10 cellular contexts compared by ENCODE assay signal in genomic region chr6:170288091-170288631, GRCh38. TPM values are rescaled to one million over a fixed set of nuclear protein-coding genes. Genes with fewer than 3 reads are reported as not detected.
DNase-seq lines count a peak whose midpoint lies in the region; ATAC-seq and TF ChIP-seq lines count a peak whose summit lies in the region.
"Had no signal": no experiment of that assay in that cellular context is flagged by ENCODE, and none has a peak within 500 bp of the region (broad histone marks: within the 10 kb centered on the region; RNA-seq: fewer than 3 reads in every experiment).

No MANE protein-coding gene starts in this region.

- DNase-seq in heart right ventricle (peak in 1 of 2 donors; percentile 20), Right ventricle myocardium superior (no peak), upper lobe of right lung (no peak), hepatic stellate cell (ENCODE audit: low spot score) (no peak), HAP-1 (ENCODE audit: low spot score in 2 of 2) (no peak)
- DNase-seq in naive thymus-derived CD4-positive, alpha-beta T cell = no peak
- DNase-seq: NCI-H1694 had no signal

- H3K36me3 ChIP-seq in heart right ventricle = peaks cover 0 to 36% (median 8%) of the 10 kb centered on the region in 9 donors
- peaks cover 0 to 11% (median 0%) of the 10 kb centered on the region in 3 experiments for H3K36me3 ChIP-seq in naive thymus-derived CD4-positive, alpha-beta T cell (ENCODE audit: control insufficient read depth in 2 of 3, insufficient read depth in 3 of 3, low read length in 3 of 3)
- H3K36me3 ChIP-seq in upper lobe of right lung = peaks cover 17% of the 10 kb centered on the region
- H3K36me3 ChIP-seq in HAP-1 (replicated peaks) = no peaks in the 10 kb centered on the region

- CTCF ChIA-PET in naive thymus-derived CD4-positive, alpha-beta T cell (lab: Charles Lee) = no interaction called here

- peaks cover 0 to 2% (median 0%) of the 10 kb centered on the region in 11 donors for H3K9me3 Mint-ChIP-seq in naive thymus-derived CD4-positive, alpha-beta T cell

- H3K36me3 Mint-ChIP-seq in naive thymus-derived CD4-positive, alpha-beta T cell = peaks cover 0 to 7% (median 3%) of the 10 kb centered on the region in 5 donors

- ATAC-seq in heart right ventricle (no peak), Right ventricle myocardium superior (ENCODE audit: poor library complexity) (no peak), upper lobe of right lung (no peak), HG03432 (IDR thresholded peaks at IDR 0.05; ENCODE audit: unreplicated experiment) (no peak)
- ATAC-seq in naive thymus-derived CD4-positive, alpha-beta T cell = no peak

- no peak for TF ChIP-seq CTCF in heart right ventricle (IDR thresholded peaks at IDR 0.05)
- TF ChIP-seq CTCF in upper lobe of right lung (IDR thresholded peaks at IDR 0.05) = no peak

- H3K4me3 ChIP-seq in heart right ventricle (peak overlapping the region in 7 of 10 donors; percentile 69 to 86 (median 80)), upper lobe of right lung (peak overlapping the region; percentile 81), HAP-1 (no peak overlapping the region)
- H3K4me3 ChIP-seq in naive thymus-derived CD4-positive, alpha-beta T cell (ENCODE audit: low read length) = no peak overlapping the region

- WGBS in heart right ventricle, 2 donors = 69 to 70% methylated on average over 33 of the region's 33 CpGs

- intact Hi-C loops in heart right ventricle (cut with DNase I) (loop anchor here in 2 of 10 donors (5.0 kb wide), 3 partner anchors 121 to 321 kb away; no protein-coding TSS in a partner anchor), Right ventricle myocardium superior (cut with DNase I) (loop anchor here (5.0 to 10.0 kb wide), 2 partner anchors 153 to 241 kb away; no protein-coding TSS in a partner anchor), upper lobe of right lung (cut with DNase I) (no loop called here)
- intact Hi-C loops in naive thymus-derived CD4-positive, alpha-beta T cell (cut with micrococcal nuclease) = no loop called here

- H3K9me3 ChIP-seq in heart right ventricle (no peaks in the 10 kb centered on the region), upper lobe of right lung (no peaks in the 10 kb centered on the region), HAP-1 (no peaks in the 10 kb centered on the region)
- H3K9me3 ChIP-seq in naive thymus-derived CD4-positive, alpha-beta T cell (ENCODE audit: control insufficient read depth in 2 of 3, low read length in 3 of 3) = no peaks in the 10 kb centered on the region

- POLR2A ChIA-PET in naive thymus-derived CD4-positive, alpha-beta T cell (lab: Charles Lee) = interaction anchor here (1.0 to 1.4 kb wide), 3 partner anchors 9 to 264 kb away, joined by 3 to 7 read pairs (median 4); no protein-coding TSS in a partner anchor

- H3K4me1 ChIP-seq in heart right ventricle = peaks cover 13 to 69% (median 63%) of the 10 kb centered on the region in 9 donors
- peaks cover 19 to 24% of the 10 kb centered on the region in 2 donors for H3K4me1 ChIP-seq in naive thymus-derived CD4-positive, alpha-beta T cell (ENCODE audit: control insufficient read depth in 2 of 2, insufficient read depth in 2 of 2, low read length in 2 of 2)
- H3K4me1 ChIP-seq in upper lobe of right lung = peaks cover 49% of the 10 kb centered on the region
- no peaks in the 10 kb centered on the region; the same call in 1 of the 2 replicates for H3K4me1 ChIP-seq in HAP-1

- peaks cover 0 to 75% (median 21%) of the 10 kb centered on the region in 5 donors for H3K27me3 Mint-ChIP-seq in naive thymus-derived CD4-positive, alpha-beta T cell

- H3K27ac ChIP-seq in heart right ventricle (peak overlapping the region in 8 of 10 donors; percentile 4 to 91 (median 73)), cingulate gyrus (ENCODE audit: low read depth, low read length) (peak overlapping the region; percentile 83), upper lobe of right lung (no peak overlapping the region)
- no peak overlapping the region for H3K27ac ChIP-seq in naive thymus-derived CD4-positive, alpha-beta T cell (ENCODE audit: low read depth, low read length)

- peaks cover 20 to 33% (median 30%) of the 10 kb centered on the region in 7 donors for H3K4me1 Mint-ChIP-seq in naive thymus-derived CD4-positive, alpha-beta T cell

- peaks cover 0 to 81% (median 12%) of the 10 kb centered on the region in 7 donors for H3K27me3 ChIP-seq in heart right ventricle
- H3K27me3 ChIP-seq in naive thymus-derived CD4-positive, alpha-beta T cell (ENCODE audit: control insufficient read depth in 2 of 2, insufficient read depth in 2 of 2, low read length in 2 of 2) = peaks cover 7 to 10% of the 10 kb centered on the region in 2 donors
- peaks cover 34% of the 10 kb centered on the region for H3K27me3 ChIP-seq in upper lobe of right lung
- H3K27me3 ChIP-seq in HAP-1 (ENCODE audit: low read depth) = peaks cover 44% of the 10 kb centered on the region

- peak overlapping the region in 4 of 9 donors; percentile 74 to 87 (median 83) for H3K27ac Mint-ChIP-seq in naive thymus-derived CD4-positive, alpha-beta T cell

- in situ Hi-C loops in HAP-1 (cut with MboI; ENCODE audit: low sequenced_read_pairs) = no loop called here

- H3K4me3 Mint-ChIP-seq in naive thymus-derived CD4-positive, alpha-beta T cell = peak overlapping the region; percentile 85 to 99 (median 94)

RNA-seq across cellular contexts. Expression of gene DLL1, which starts 2.7 kb away (rescaled TPM):
- total RNA-seq in heart right ventricle = 10 to 100 TPM in 4 of 10 donors, 1 to 10 TPM in 6; 5.4 to 22.0 (median 8.7) TPM
- polyA plus RNA-seq in heart right ventricle = 10 to 100 TPM in 1 of 2 donors, 1 to 10 TPM in 1; 2.6 to 27.2 TPM
- 18.6 TPM for total RNA-seq in Right ventricle myocardium superior
- 10 to 100 TPM in 1 of 5 experiments, 1 to 10 TPM in 3, under 1 TPM in 1; 0.19 to 12.9 (median 4.5) TPM for total RNA-seq in naive thymus-derived CD4-positive, alpha-beta T cell
- polyA plus RNA-seq in naive thymus-derived CD4-positive, alpha-beta T cell = under 1 TPM; 0.54 to 0.60 TPM
- 14.6 TPM for total RNA-seq in upper lobe of right lung
- total RNA-seq: OCI-LY7 had no signal

RNA-seq across cellular contexts. Expression of gene FAM120B, which starts 18.4 kb away (rescaled TPM):
- total RNA-seq in heart right ventricle (10 to 100 TPM; 16.0 to 31.0 (median 25.4) TPM), Right ventricle myocardium superior (16.5 TPM), upper lobe of right lung (26.1 TPM)
- polyA plus RNA-seq in heart right ventricle = 1 to 10 TPM; 7.7 to 9.9 TPM
- total RNA-seq in naive thymus-derived CD4-positive, alpha-beta T cell = 10 to 100 TPM; 27.2 to 53.4 (median 35.5) TPM
- polyA plus RNA-seq in naive thymus-derived CD4-positive, alpha-beta T cell = 10 to 100 TPM; 31.0 to 49.3 TPM

Comparison
In these comparisons a context has a peak if more than half of its experiments do, and no peak if none do; other contexts are left out.
1. H3K27ac ChIP-seq: peak in heart right ventricle (8 of 10) and cingulate gyrus (single experiment); none in naive thymus-derived CD4-positive, alpha-beta T cell (single experiment) and upper lobe of right lung (single experiment).
2. H3K4me3 ChIP-seq: peak in heart right ventricle (7 of 10) and upper lobe of right lung (single experiment); none in naive thymus-derived CD4-positive, alpha-beta T cell (single experiment) and HAP-1 (single experiment).